Comparison of ENCODE assay signal across 14 cellular contexts in the genomic region with DNA sequence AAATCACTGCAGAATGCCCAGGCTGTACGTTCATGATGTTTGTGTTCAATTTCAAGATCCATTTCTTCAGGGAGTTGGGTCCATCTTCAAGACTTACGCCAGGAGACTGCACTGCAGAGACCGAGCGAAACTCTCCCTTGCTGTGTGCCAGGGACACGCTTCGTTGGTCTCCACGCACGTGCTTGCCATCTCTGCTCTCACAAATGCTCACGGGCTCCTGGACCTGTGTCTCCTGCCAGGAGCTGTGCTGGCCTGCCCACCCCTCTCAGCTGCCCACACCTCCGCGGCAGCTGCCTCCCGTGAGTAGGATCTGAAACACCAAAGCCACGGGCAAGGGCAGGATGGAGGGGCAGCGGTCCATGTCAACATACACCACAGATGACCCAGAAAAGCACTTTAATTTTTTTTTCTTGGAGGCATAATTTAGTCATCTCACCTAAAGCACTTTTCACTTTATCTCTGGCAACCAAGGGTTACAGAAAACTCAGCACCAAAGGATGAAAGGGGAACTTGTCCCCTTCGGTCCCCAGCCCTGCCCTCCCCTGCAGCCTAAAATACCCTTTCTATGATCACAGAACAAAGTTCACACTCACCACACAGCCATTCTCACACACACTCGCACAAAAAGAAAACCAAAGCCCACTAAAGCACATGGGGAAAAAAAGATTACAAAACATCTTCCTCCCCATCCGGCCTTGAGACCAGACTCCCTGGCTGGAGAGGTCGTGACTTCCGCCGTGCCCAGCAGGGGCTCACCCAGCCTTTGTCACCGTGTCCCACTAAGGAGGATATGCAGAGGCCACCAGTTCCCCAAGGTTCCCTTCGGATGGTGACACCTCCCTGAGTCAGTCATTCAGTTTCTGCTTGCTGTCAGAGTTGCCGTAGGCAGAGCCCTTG.
DNase-seq lines count a peak whose midpoint lies in the region; ATAC-seq, FAIRE-seq and TF ChIP-seq lines count a peak whose summit lies in the region.
"Had no signal": no experiment of that assay in that cellular context is flagged by ENCODE, and none has a peak within 500 bp of the region (broad histone marks: within the 10 kb centered on the region; RNA-seq: fewer than 3 reads in every experiment).

No MANE protein-coding gene starts in this region.

- H3K79me2 ChIP-seq in astrocyte (ENCODE audit: insufficient read depth, low read length) (no peaks in the 10 kb centered on the region), osteoblast (ENCODE audit: insufficient read depth, low read length) (no peaks in the 10 kb centered on the region), PC-9 (ENCODE audit: low read depth) (no peaks in the 10 kb centered on the region)

- H3K4me1 ChIP-seq in astrocyte (ENCODE audit: insufficient read depth, low read length) (no peaks in the 10 kb centered on the region), osteoblast (ENCODE audit: insufficient read depth, low read length) (peaks cover 8% of the 10 kb centered on the region), PC-9 (replicated peaks; ENCODE audit: insufficient read depth) (no peaks in the 10 kb centered on the region)
- H3K4me1 ChIP-seq: colonic mucosa had no signal

- H3K4me1 Mint-ChIP-seq in astrocyte (ENCODE audit: low read depth, unreplicated experiment) = no peaks in the 10 kb centered on the region
- no peaks in the 10 kb centered on the region for H3K4me1 Mint-ChIP-seq in T-cell

- FAIRE-seq in astrocyte (lab: Jason Lieb, UNC) = no peak

- H3K9me3 Mint-ChIP-seq in astrocyte (ENCODE audit: unreplicated experiment) = no peaks in the 10 kb centered on the region
- H3K9me3 Mint-ChIP-seq in T-cell = no peaks in the 10 kb centered on the region
- H3K9me3 Mint-ChIP-seq: natural killer cell treated with Interleukin-12 subunit alpha and Interleukin-12 subunit beta and Interleukin-15 and Interleukin-18, amount 100 ng/mL, for 72 hours had no signal

- TF ChIP-seq CTCF in astrocyte (IDR thresholded peaks at IDR 0.05; ENCODE audit: insufficient read depth, low read depth, low read length) (no peak), osteoblast (IDR thresholded peaks at IDR 0.05; ENCODE audit: extremely low read depth, low read depth, low read length) (no peak), PC-9 (conservative IDR thresholded peaks at IDR 0.05) (no peak)

- H3K27ac ChIP-seq in astrocyte (ENCODE audit: low read depth, low read length) (no peak overlapping the region), osteoblast (ENCODE audit: low read depth, low read length) (no peak overlapping the region), PC-9 (no peak overlapping the region)
- H3K27ac ChIP-seq: colonic mucosa, foreskin keratinocyte, skin epidermis had no signal

- H3K4me3 Mint-ChIP-seq in astrocyte (ENCODE audit: unreplicated experiment) (no peak overlapping the region), T-cell (no peak overlapping the region)
- H3K4me3 Mint-ChIP-seq: activated naive CD8-positive, alpha-beta T cell; natural killer cell treated with Interleukin-12 subunit alpha and Interleukin-12 subunit beta and Interleukin-15 and Interleukin-18, amount 100 ng/mL, for 72 hours had no signal

- H3K27me3 ChIP-seq in astrocyte (ENCODE audit: insufficient read depth, low read length) = no peaks in the 10 kb centered on the region
- H3K27me3 ChIP-seq in osteoblast (ENCODE audit: insufficient read depth, low read length) = no peaks in the 10 kb centered on the region
- no peaks in the 10 kb centered on the region for H3K27me3 ChIP-seq in PC-9 (ENCODE audit: insufficient read depth, low read depth)
- H3K27me3 ChIP-seq: colonic mucosa, foreskin keratinocyte had no signal

- DNase-seq in SKM-1 treated with dmso at 0.1 percent for 144 hours (lab: John Stamatoyannopoulos, UW; ENCODE audit: unreplicated experiment) = peak; percentile 17
- no peak for DNase-seq in SKM-1 (lab: John Stamatoyannopoulos, UW; ENCODE audit: unreplicated experiment)
- DNase-seq in astrocyte (ENCODE audit: low read depth) = no peak
- peak; percentile 70 for DNase-seq in osteoblast (ENCODE audit: insufficient read length, low spot score, missing footprints)
- no peak for DNase-seq in PC-9
- no peak for DNase-seq in epidermal melanocyte (ENCODE audit: insufficient read length, low spot score)
- DNase-seq in T-cell = no peak
- DNase-seq: colonic mucosa, foreskin keratinocyte, trophoblast cell had no signal

- H3K27ac Mint-ChIP-seq in astrocyte (ENCODE audit: unreplicated experiment) = peak overlapping the region; percentile 81
- peak overlapping the region in 1 of 2 donors; percentile 8 for H3K27ac Mint-ChIP-seq in T-cell
- H3K27ac Mint-ChIP-seq: activated naive CD8-positive, alpha-beta T cell had no signal

- H3K36me3 Mint-ChIP-seq in astrocyte (ENCODE audit: low read depth, unreplicated experiment) = peaks cover 39% of the 10 kb centered on the region
- H3K36me3 Mint-ChIP-seq in T-cell = peaks cover 20% of the 10 kb centered on the region
- H3K36me3 Mint-ChIP-seq: activated naive CD8-positive, alpha-beta T cell; natural killer cell treated with Interleukin-12 subunit alpha and Interleukin-12 subunit beta and Interleukin-15 and Interleukin-18, amount 100 ng/mL, for 72 hours had no signal

- POLR2A ChIA-PET in PC-9 (lab: Charles Lee; ENCODE audit: unreplicated experiment) (no interaction called here), T-cell (lab: Charles Lee) (no interaction called here)

- CTCF ChIA-PET in PC-9 (lab: Charles Lee) (no interaction called here), T-cell (lab: Charles Lee) (no interaction called here)

- intact Hi-C loops in PC-9 (cut with micrococcal nuclease; ENCODE audit: unreplicated experiment) = no loop called here

- H3K9me3 ChIP-seq in astrocyte (ENCODE audit: insufficient read depth, low read depth, low read length) = no peaks in the 10 kb centered on the region
- no peaks in the 10 kb centered on the region for H3K9me3 ChIP-seq in osteoblast (ENCODE audit: low read depth, low read length)
- no peaks in the 10 kb centered on the region for H3K9me3 ChIP-seq in PC-9 (ENCODE audit: insufficient read depth, low read depth)
- H3K9me3 ChIP-seq: colonic mucosa had no signal

- H3F3A ChIP-seq in PC-9 (ENCODE audit: insufficient read depth, low read depth) = no peaks in the 10 kb centered on the region

- no TSS peak for BruUV-seq in PC-9 (replicated peaks; lab: Mats Ljungman, UMichigan)

- H3K9ac ChIP-seq in astrocyte (ENCODE audit: low read length) = no peak overlapping the region

- H2AFZ ChIP-seq in astrocyte (ENCODE audit: low read depth, low read length) (no peak overlapping the region), osteoblast (ENCODE audit: low read length) (no peak overlapping the region), PC-9 (no peak overlapping the region)

- no peak overlapping the region for H3K4me3 ChIP-seq in astrocyte (ENCODE audit: insufficient read depth, low read depth, low read length)
- H3K4me3 ChIP-seq in osteoblast (ENCODE audit: insufficient read depth, low read length) = no peak overlapping the region
- H3K4me3 ChIP-seq in PC-9 = no peak overlapping the region
- H3K4me3 ChIP-seq: colonic mucosa, skin epidermis had no signal

- H3K9me2 ChIP-seq in PC-9 (ENCODE audit: insufficient read depth) = no peaks in the 10 kb centered on the region

- H4K20me1 ChIP-seq in astrocyte (ENCODE audit: insufficient read depth, low read length) = peaks cover 3% of the 10 kb centered on the region
- H4K20me1 ChIP-seq in osteoblast (ENCODE audit: insufficient read depth, low read length) = no peaks in the 10 kb centered on the region
- no peaks in the 10 kb centered on the region for H4K20me1 ChIP-seq in PC-9 (ENCODE audit: insufficient read depth)

- H3K36me3 ChIP-seq in astrocyte (ENCODE audit: insufficient read depth, low read length) = peaks cover 3% of the 10 kb centered on the region
- H3K36me3 ChIP-seq in osteoblast (ENCODE audit: insufficient read depth, low read length) = peaks cover 14% of the 10 kb centered on the region
- H3K36me3 ChIP-seq in PC-9 (ENCODE audit: low read depth) = no peaks in the 10 kb centered on the region
- H3K36me3 ChIP-seq: colonic mucosa had no signal

- peak; percentile 44 for ATAC-seq in HG03432 (IDR thresholded peaks at IDR 0.05; ENCODE audit: unreplicated experiment)
- no peak for ATAC-seq in T-cell (replicated peaks in 1 of 4)
- ATAC-seq: foreskin keratinocyte had no signal

- H3K4me2 ChIP-seq in astrocyte (ENCODE audit: low read length) (no peak overlapping the region), osteoblast (ENCODE audit: insufficient read depth, low read length) (no peak overlapping the region), PC-9 (no peak overlapping the region)

- H3K27me3 Mint-ChIP-seq in astrocyte (ENCODE audit: low read depth, unreplicated experiment) (no peaks in the 10 kb centered on the region), T-cell (no peaks in the 10 kb centered on the region)
- H3K27me3 Mint-ChIP-seq: activated naive CD8-positive, alpha-beta T cell; natural killer cell treated with Interleukin-12 subunit alpha and Interleukin-12 subunit beta and Interleukin-15 and Interleukin-18, amount 100 ng/mL, for 72 hours had no signal

Comparison
In these comparisons a context has a peak if more than half of its experiments do, and no peak if none do; other contexts are left out.
1. DNase-seq: peak in SKM-1 treated with dmso at 0.1 percent for 144 hours (single experiment) and osteoblast (single experiment); none in SKM-1 (single experiment), astrocyte (single experiment), PC-9 (0 of 2), epidermal melanocyte (single experiment) and T-cell (0 of 34).